In the genomic region with DNA sequence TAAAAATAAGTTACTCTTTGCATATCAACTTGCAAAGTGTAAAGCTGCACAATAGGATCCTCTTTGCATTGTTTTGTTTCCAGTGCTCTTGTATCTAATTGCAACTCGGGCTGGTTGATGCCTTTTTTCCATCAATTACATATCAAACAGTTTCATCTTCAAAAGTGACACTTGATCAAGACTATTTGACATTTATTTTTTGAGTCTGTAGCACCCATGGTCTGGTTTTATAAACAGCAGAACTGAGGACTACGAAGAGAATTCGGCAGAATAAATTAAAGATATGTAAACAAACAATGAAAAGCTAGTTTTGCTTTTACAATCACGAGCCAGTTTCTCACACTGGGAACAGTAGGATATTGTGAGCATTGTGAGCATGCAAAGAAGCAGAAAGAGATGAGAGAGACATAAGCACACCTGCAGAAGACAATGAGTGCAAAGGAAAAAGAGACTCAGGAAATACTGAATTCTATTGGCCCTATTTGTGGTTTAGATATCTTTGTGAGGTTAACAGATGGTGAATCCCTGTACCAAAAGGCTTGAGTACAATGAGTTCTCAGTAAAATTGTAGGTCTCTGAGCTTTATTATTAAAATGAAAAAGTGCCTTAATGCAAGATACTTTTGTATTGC, we compare ENCODE assay signal across 13 cellular contexts. TPM values are rescaled to one million over a fixed set of nuclear protein-coding genes. Genes with fewer than 3 reads are reported as not detected.
DNase-seq lines count a peak whose midpoint lies in the region; ATAC-seq lines count a peak whose summit lies in the region.
"Had no signal": no experiment of that assay in that cellular context is flagged by ENCODE, and none has a peak within 500 bp of the region (broad histone marks: within the 10 kb centered on the region; RNA-seq: fewer than 3 reads in every experiment).

No MANE protein-coding gene starts in this region.

- intact Hi-C loops in activated T-helper 2 cell treated with anti-CD3 and anti-CD28 coated beads, Interferon-gamma antibody, Interleukin-2, Interleukin-4, amounts not matched to agents 10 μg/mL and 5 μg/mL and 100 μg/mL, durations not matched to agents 14 hours and 24 hours and 36 hours (cut with micrococcal nuclease), result no loop called here

- H3K4me3 Mint-ChIP-seq in activated T-helper 2 cell treated with anti-CD3 and anti-CD28 coated beads, Interferon-gamma antibody, Interleukin-2, Interleukin-4, amounts not matched to agents 10 μg/mL and 5 μg/mL and 100 μg/mL, durations not matched to agents 14 hours and 24 hours and 36 hours (ENCODE audit: low read depth), result peak overlapping the region; percentile 61
- H3K4me3 Mint-ChIP-seq in natural killer cell treated with Interleukin-12 subunit alpha and Interleukin-12 subunit beta and Interleukin-15 and Interleukin-18, amount 100 ng/mL, for 72 hours, result peak overlapping the region; percentile 66
- H3K4me3 Mint-ChIP-seq: memory B cell had no signal

- peaks cover 15% of the 10 kb centered on the region for H3K4me1 Mint-ChIP-seq in activated T-helper 2 cell treated with anti-CD3 and anti-CD28 coated beads, Interferon-gamma antibody, Interleukin-2, Interleukin-4, amounts not matched to agents 10 μg/mL and 5 μg/mL and 100 μg/mL, durations not matched to agents 14 hours and 24 hours and 36 hours (ENCODE audit: low read depth)
- peaks cover 15 to 22% of the 10 kb centered on the region in 2 donors for H3K4me1 Mint-ChIP-seq in natural killer cell treated with Interleukin-12 subunit alpha and Interleukin-12 subunit beta and Interleukin-15 and Interleukin-18, amount 100 ng/mL, for 72 hours (ENCODE audit: low read depth in 2 of 2)

- H3K9me3 Mint-ChIP-seq in activated T-helper 2 cell treated with anti-CD3 and anti-CD28 coated beads, Interferon-gamma antibody, Interleukin-2, Interleukin-4, amounts not matched to agents 10 μg/mL and 5 μg/mL and 100 μg/mL, durations not matched to agents 14 hours and 24 hours and 36 hours, result no peaks in the 10 kb centered on the region
- no peaks in the 10 kb centered on the region for H3K9me3 Mint-ChIP-seq in natural killer cell treated with Interleukin-12 subunit alpha and Interleukin-12 subunit beta and Interleukin-15 and Interleukin-18, amount 100 ng/mL, for 72 hours
- H3K9me3 Mint-ChIP-seq: memory B cell had no signal

- H3K27ac Mint-ChIP-seq in activated T-helper 2 cell treated with anti-CD3 and anti-CD28 coated beads, Interferon-gamma antibody, Interleukin-2, Interleukin-4, amounts not matched to agents 10 μg/mL and 5 μg/mL and 100 μg/mL, durations not matched to agents 14 hours and 24 hours and 36 hours, result no peak overlapping the region
- peak overlapping the region; percentile 71 to 93 for H3K27ac Mint-ChIP-seq in natural killer cell treated with Interleukin-12 subunit alpha and Interleukin-12 subunit beta and Interleukin-15 and Interleukin-18, amount 100 ng/mL, for 72 hours
- H3K27ac Mint-ChIP-seq: memory B cell had no signal

- peaks cover 34% of the 10 kb centered on the region for H3K36me3 Mint-ChIP-seq in activated T-helper 2 cell treated with anti-CD3 and anti-CD28 coated beads, Interferon-gamma antibody, Interleukin-2, Interleukin-4, amounts not matched to agents 10 μg/mL and 5 μg/mL and 100 μg/mL, durations not matched to agents 14 hours and 24 hours and 36 hours (ENCODE audit: low read depth)
- peaks cover 4% of the 10 kb centered on the region for H3K36me3 Mint-ChIP-seq in natural killer cell treated with Interleukin-12 subunit alpha and Interleukin-12 subunit beta and Interleukin-15 and Interleukin-18, amount 100 ng/mL, for 72 hours

- DNase-seq in NCI-H2171 treated with DMSO at 0.1 percent for 48 hours (lab: John Stamatoyannopoulos, UW), result peak; percentile 47
- no peak for DNase-seq in NCI-H2171 (lab: John Stamatoyannopoulos, UW)
- DNase-seq in NCI-H128 (lab: John Stamatoyannopoulos, UW; ENCODE audit: unreplicated experiment), result peak; percentile 7
- DNase-seq in activated T-helper 2 cell treated with anti-CD3 and anti-CD28 coated beads, Interferon-gamma antibody, Interleukin-2, Interleukin-4, amounts not matched to agents 10 μg/mL and 5 μg/mL and 100 μg/mL, durations not matched to agents 14 hours and 24 hours and 36 hours (ENCODE audit: low spot score), result no peak
- no peak for DNase-seq in natural killer cell treated with Interleukin-12 subunit alpha and Interleukin-12 subunit beta and Interleukin-15 and Interleukin-18, amount 100 ng/mL, for 72 hours (ENCODE audit: low spot score)
- DNase-seq: activated gamma-delta T cell, Right ventricle myocardium superior, trophoblast cell had no signal

- H3K27me3 Mint-ChIP-seq in activated T-helper 2 cell treated with anti-CD3 and anti-CD28 coated beads, Interferon-gamma antibody, Interleukin-2, Interleukin-4, amounts not matched to agents 10 μg/mL and 5 μg/mL and 100 μg/mL, durations not matched to agents 14 hours and 24 hours and 36 hours (ENCODE audit: low read depth), result no peaks in the 10 kb centered on the region
- H3K27me3 Mint-ChIP-seq in natural killer cell treated with Interleukin-12 subunit alpha and Interleukin-12 subunit beta and Interleukin-15 and Interleukin-18, amount 100 ng/mL, for 72 hours, result no peaks in the 10 kb centered on the region
- H3K27me3 Mint-ChIP-seq: memory B cell had no signal

- no peak for ATAC-seq in natural killer cell treated with Interleukin-12 subunit alpha and Interleukin-12 subunit beta and Interleukin-15 and Interleukin-18, amount 100 ng/mL, for 72 hours
- ATAC-seq in GM19023 (IDR thresholded peaks at IDR 0.05; ENCODE audit: unreplicated experiment), result no peak
- ATAC-seq in HG03159 (IDR thresholded peaks at IDR 0.05; ENCODE audit: unreplicated experiment), result no peak
- no peak for ATAC-seq in GM21447 (IDR thresholded peaks at IDR 0.05; ENCODE audit: unreplicated experiment)
- ATAC-seq: esophagus mucosa had no signal

RNA-seq across cellular contexts. Expression of a gene that starts 45.4 kb away (rescaled TPM):
- 1,185 and 1,195 TPM in 2 replicates for total RNA-seq in activated T-helper 2 cell treated with anti-CD3 and anti-CD28 coated beads, Interferon-gamma antibody, Interleukin-2, Interleukin-4, amounts not matched to agents 10 μg/mL and 5 μg/mL and 100 μg/mL, durations not matched to agents 14 hours and 24 hours and 36 hours
- total RNA-seq in natural killer cell treated with Interleukin-12 subunit alpha and Interleukin-12 subunit beta and Interleukin-15 and Interleukin-18, amount 100 ng/mL, for 72 hours, result 100 to 1,000 TPM; 647 to 909 TPM

Comparison
In these comparisons a context has a peak if more than half of its experiments do, and no peak if none do; other contexts are left out.
1. DNase-seq: peak in NCI-H2171 treated with DMSO at 0.1 percent for 48 hours (single experiment) and NCI-H128 (single experiment); none in NCI-H2171 (single experiment), activated T-helper 2 cell treated with anti-CD3 and anti-CD28 coated beads, Interferon-gamma antibody, Interleukin-2, Interleukin-4, amounts not matched to agents 10 μg/mL and 5 μg/mL and 100 μg/mL, durations not matched to agents 14 hours and 24 hours and 36 hours (single experiment) and natural killer cell treated with Interleukin-12 subunit alpha and Interleukin-12 subunit beta and Interleukin-15 and Interleukin-18, amount 100 ng/mL, for 72 hours (single experiment).